ENCODE assay signal across 11 cellular contexts in genomic region chr10:88113232-88113631, GRCh38.
DNase-seq lines count a peak whose midpoint lies in the region; ATAC-seq and TF ChIP-seq lines count a peak whose summit lies in the region.
"Had no signal": no experiment of that assay in that cellular context is flagged by ENCODE, and none has a peak within 500 bp of the region (broad histone marks: within the 10 kb centered on the region; RNA-seq: fewer than 3 reads in every experiment).

No MANE protein-coding gene starts in this region.

- no peaks in the 10 kb centered on the region for H4K20me1 ChIP-seq in DND-41 (ENCODE audit: insufficient read depth, low read length)

- no peak overlapping the region for H3K4me3 ChIP-seq in DND-41 (ENCODE audit: low read depth in 1 of 2, low read length in 2 of 2)
- H3K4me3 ChIP-seq in heart right ventricle: no peak overlapping the region

- DNase-seq in DND-41: peak; percentile 78
- DNase-seq in NAMALWA (ENCODE audit: low spot score): peak; percentile 77
- peak; percentile 21 to 33 for DNase-seq in heart right ventricle
- DNase-seq in Ammon's horn (ENCODE audit: low spot score): no peak
- no peak for DNase-seq in NCI-H748 (lab: John Stamatoyannopoulos, UW; ENCODE audit: unreplicated experiment)
- DNase-seq in cerebellum (ENCODE audit: low spot score): no peak
- DNase-seq: amniotic stem cell, NCI-H446 treated with DMSO at 0.1 percent for 48 hours had no signal

- H3K27me3 ChIP-seq in DND-41 (ENCODE audit: insufficient read depth, low read length, poor library complexity): no peaks in the 10 kb centered on the region
- no peaks in the 10 kb centered on the region for H3K27me3 ChIP-seq in heart right ventricle

- no peak overlapping the region for H3K4me2 ChIP-seq in DND-41 (ENCODE audit: insufficient read depth, low read length)

- WGBS in heart right ventricle, 2 donors: 69 to 78% methylated on average over 1 of the region's 1 CpG

- peak overlapping the region; percentile 28; the same call in 1 of the 2 replicates for H3K9ac ChIP-seq in DND-41 (ENCODE audit: low read depth, low read length)
- H3K9ac ChIP-seq: KMS-11 had no signal

- ATAC-seq in DND-41 (ENCODE audit: insufficient read depth, low read depth) (peak; percentile 77), GM21786 (IDR thresholded peaks at IDR 0.05; ENCODE audit: unreplicated experiment) (peak; percentile 32), heart right ventricle (peak in 6 of 8 donors; percentile 34 to 52 (median 44)), HG03097 (IDR thresholded peaks at IDR 0.05; ENCODE audit: low FRiP score, unreplicated experiment) (no peak)

- H2AFZ ChIP-seq in DND-41 (ENCODE audit: low read depth, low read length): 0 out of 2 replicates have a peak overlapping the region, but pooled peaks have one; percentile 53

- intact Hi-C loops in heart right ventricle (cut with DNase I): loop anchor here in 7 of 10 donors (5.0 to 10.0 kb wide), 4 partner anchors 251 to 272 kb away; partner anchors contain the start of genes KLLN (in 2 of the 7) and PTEN (in 2 of the 7)

- H3K36me3 ChIP-seq in DND-41 (ENCODE audit: insufficient read depth, low read length) (no peaks in the 10 kb centered on the region), heart right ventricle (no peaks in the 10 kb centered on the region)

- H3K9me3 ChIP-seq in DND-41 (ENCODE audit: insufficient read depth, low read length, severe bottlenecking) (no peaks in the 10 kb centered on the region), heart right ventricle (no peaks in the 10 kb centered on the region)

- peak overlapping the region; percentile 62 for H3K27ac ChIP-seq in DND-41 (ENCODE audit: low read length)
- H3K27ac ChIP-seq in heart right ventricle: peak overlapping the region in 2 of 10 donors; percentile 21 to 26
- H3K27ac ChIP-seq: KMS-11 had no signal

- H3K4me1 ChIP-seq in DND-41 (ENCODE audit: insufficient read depth, low read length) (peaks cover 57% of the 10 kb centered on the region), heart right ventricle (peaks cover 0 to 61% (median 7%) of the 10 kb centered on the region in 9 donors)

- H3K79me2 ChIP-seq in DND-41 (ENCODE audit: insufficient read depth, low read length): no peaks in the 10 kb centered on the region

- TF ChIP-seq CTCF in DND-41 (IDR thresholded peaks at IDR 0.05; ENCODE audit: borderline replicate concordance, extremely low read depth, low read length, poor library complexity, severe bottlenecking): no peak
- TF ChIP-seq CTCF in heart right ventricle (IDR thresholded peaks at IDR 0.05): no peak

Comparison
In these comparisons a context has a peak if more than half of its experiments do, and no peak if none do; other contexts are left out.
1. DNase-seq: peak in DND-41 (single experiment), NAMALWA (single experiment) and heart right ventricle (2 of 2); none in Ammon's horn (single experiment), NCI-H748 (single experiment) and cerebellum (single experiment).